In the genomic region with DNA sequence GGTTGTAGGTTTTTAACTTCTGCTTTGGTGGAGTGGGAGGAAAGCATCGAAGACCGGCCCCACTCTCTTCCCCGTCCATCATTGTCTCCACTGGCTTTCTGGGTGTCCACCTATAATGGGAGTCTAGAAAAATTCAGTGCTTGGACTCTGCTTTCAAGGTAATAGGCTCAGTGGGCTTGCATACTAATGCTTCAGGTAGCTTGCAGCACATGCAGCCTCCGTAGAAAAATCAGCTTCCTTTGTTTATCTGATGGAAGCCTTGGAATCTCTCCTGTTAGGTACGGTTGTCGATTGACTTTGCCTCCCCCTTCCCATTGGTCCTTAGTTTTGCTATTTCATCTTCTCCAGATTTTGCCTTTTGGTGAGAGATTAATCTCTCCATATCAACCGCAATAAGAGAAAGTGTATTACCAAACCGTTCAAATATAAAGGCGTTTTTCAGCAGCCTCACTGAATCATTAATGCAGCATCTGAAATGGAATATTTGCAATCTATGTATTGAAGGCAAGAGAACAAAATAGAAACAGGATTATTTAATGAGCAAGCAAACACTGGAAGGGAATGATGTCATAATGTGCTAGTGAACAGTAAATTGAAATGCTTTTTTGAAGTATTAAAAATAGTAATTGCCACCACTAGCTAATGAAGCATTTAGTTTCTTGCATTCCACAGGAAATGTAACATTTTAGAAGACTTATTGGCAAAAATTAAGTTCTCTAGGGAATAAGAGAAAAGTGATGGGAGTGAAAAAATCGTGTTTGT, we compare ENCODE assay signal across 1 cellular context.
TF ChIP-seq lines count a peak whose summit lies in the region.

No MANE protein-coding gene starts in this region.

TF ChIP-seq in HepG2, 621 proteins besides CTCF, POLR2A, EP300 and RAD21 (continued from another document):
- TF ChIP-seq, protein P1, sequence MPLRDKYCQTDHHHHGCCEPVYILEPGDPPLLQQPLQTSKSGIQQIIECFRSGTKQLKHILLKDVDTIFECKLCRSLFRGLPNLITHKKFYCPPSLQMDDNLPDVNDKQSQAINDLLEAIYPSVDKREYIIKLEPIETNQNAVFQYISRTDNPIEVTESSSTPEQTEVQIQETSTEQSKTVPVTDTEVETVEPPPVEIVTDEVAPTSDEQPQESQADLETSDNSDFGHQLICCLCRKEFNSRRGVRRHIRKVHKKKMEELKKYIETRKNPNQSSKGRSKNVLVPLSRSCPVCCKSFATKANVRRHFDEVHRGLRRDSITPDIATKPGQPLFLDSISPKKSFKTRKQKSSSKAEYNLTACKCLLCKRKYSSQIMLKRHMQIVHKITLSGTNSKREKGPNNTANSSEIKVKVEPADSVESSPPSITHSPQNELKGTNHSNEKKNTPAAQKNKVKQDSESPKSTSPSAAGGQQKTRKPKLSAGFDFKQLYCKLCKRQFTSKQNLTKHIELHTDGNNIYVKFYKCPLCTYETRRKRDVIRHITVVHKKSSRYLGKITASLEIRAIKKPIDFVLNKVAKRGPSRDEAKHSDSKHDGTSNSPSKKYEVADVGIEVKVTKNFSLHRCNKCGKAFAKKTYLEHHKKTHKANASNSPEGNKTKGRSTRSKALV (CRISPR knock-in tag; IDR thresholded peaks at IDR 0.05), result no peak
- TF ChIP-seq CENPT (CRISPR knock-in tag; IDR thresholded peaks at IDR 0.05; ENCODE audit: low read depth), result no peak
- no peak for TF ChIP-seq POGZ (CRISPR knock-in tag; IDR thresholded peaks at IDR 0.05)
- TF ChIP-seq, protein P2, sequence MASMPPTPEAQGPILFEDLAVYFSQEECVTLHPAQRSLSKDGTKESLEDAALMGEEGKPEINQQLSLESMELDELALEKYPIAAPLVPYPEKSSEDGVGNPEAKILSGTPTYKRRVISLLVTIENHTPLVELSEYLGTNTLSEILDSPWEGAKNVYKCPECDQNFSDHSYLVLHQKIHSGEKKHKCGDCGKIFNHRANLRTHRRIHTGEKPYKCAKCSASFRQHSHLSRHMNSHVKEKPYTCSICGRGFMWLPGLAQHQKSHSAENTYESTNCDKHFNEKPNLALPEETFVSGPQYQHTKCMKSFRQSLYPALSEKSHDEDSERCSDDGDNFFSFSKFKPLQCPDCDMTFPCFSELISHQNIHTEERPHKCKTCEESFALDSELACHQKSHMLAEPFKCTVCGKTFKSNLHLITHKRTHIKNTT (CRISPR knock-in tag; IDR thresholded peaks at IDR 0.05), result no peak
- no peak for TF ChIP-seq NCOA2 (CRISPR knock-in tag; IDR thresholded peaks at IDR 0.05)
- TF ChIP-seq SATB2 (CRISPR knock-in tag; IDR thresholded peaks at IDR 0.05), result 0 out of 2 replicates have a peak, but pooled peaks have one; percentile 5
- no peak for TF ChIP-seq ISL2 (CRISPR knock-in tag; IDR thresholded peaks at IDR 0.05)
- TF ChIP-seq NCOA5 (CRISPR knock-in tag; IDR thresholded peaks at IDR 0.05), result no peak
- TF ChIP-seq ZNF205 (CRISPR knock-in tag; IDR thresholded peaks at IDR 0.05), result no peak
- no peak for TF ChIP-seq KLF11 (CRISPR knock-in tag; IDR thresholded peaks at IDR 0.05)
- no peak for TF ChIP-seq ISX (CRISPR knock-in tag; conservative IDR thresholded peaks at IDR 0.05)
- TF ChIP-seq, protein P3, sequence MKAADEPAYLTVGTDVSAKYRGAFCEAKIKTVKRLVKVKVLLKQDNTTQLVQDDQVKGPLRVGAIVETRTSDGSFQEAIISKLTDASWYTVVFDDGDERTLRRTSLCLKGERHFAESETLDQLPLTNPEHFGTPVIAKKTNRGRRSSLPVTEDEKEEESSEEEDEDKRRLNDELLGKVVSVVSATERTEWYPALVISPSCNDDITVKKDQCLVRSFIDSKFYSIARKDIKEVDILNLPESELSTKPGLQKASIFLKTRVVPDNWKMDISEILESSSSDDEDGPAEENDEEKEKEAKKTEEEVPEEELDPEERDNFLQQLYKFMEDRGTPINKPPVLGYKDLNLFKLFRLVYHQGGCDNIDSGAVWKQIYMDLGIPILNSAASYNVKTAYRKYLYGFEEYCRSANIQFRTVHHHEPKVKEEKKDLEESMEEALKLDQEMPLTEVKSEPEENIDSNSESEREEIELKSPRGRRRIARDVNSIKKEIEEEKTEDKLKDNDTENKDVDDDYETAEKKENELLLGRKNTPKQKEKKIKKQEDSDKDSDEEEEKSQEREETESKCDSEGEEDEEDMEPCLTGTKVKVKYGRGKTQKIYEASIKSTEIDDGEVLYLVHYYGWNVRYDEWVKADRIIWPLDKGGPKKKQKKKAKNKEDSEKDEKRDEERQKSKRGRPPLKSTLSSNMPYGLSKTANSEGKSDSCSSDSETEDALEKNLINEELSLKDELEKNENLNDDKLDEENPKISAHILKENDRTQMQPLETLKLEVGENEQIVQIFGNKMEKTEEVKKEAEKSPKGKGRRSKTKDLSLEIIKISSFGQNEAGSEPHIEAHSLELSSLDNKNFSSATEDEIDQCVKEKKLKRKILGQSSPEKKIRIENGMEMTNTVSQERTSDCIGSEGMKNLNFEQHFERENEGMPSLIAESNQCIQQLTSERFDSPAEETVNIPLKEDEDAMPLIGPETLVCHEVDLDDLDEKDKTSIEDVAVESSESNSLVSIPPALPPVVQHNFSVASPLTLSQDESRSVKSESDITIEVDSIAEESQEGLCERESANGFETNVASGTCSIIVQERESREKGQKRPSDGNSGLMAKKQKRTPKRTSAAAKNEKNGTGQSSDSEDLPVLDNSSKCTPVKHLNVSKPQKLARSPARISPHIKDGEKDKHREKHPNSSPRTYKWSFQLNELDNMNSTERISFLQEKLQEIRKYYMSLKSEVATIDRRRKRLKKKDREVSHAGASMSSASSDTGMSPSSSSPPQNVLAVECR (CRISPR knock-in tag; IDR thresholded peaks at IDR 0.05; ENCODE audit: borderline replicate concordance), result no peak
